ENCODE assay signal across 18 cellular contexts in the genomic region with DNA sequence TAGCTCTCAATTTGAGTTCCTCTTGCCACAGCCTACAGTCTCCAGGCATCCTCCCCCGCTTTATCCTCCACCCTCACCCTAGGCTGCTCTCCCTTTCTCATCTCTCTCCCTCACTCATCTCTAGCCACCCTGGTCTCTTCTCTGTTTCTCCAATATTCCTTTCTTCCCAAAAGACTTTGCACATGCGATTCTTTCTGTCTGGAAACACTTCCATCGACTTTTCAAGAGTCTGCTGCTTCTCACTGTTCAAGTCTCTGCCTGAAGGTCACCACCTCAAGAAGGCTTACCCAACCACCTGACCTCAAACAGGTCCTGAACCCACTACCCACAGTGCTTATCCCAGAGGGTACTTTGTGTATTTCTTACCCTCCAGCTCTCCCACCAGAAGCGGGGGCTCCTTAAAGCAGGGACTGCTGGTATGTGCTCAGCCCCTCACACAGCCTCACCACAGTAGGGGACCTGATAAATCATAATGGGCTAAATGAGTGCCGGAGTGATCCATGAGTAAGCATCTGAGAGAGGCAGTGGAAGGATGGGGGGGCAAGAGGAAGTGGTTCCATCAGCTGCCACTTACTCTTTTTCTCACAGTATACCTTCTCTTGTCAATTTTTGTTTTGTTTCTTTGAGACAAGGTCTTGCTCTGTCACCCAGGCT. TPM values are rescaled to one million over a fixed set of nuclear protein-coding genes. Genes with fewer than 3 reads are reported as not detected.
A peak's percentile ranks its signal among the peaks of the same experiment; 100 is the strongest.
DNase-seq lines count a peak whose midpoint lies in the region; ATAC-seq and TF ChIP-seq lines count a peak whose summit lies in the region.
"Had no signal": no experiment of that assay in that cellular context is flagged by ENCODE, and none has a peak within 500 bp of the region (broad histone marks: within the 10 kb centered on the region; RNA-seq: fewer than 3 reads in every experiment).

No MANE protein-coding gene starts in this region.

- no peak overlapping the region for H2BK5ac ChIP-seq in mesendoderm (ENCODE audit: low read length)

- H3K27ac ChIP-seq in endodermal cell (ENCODE audit: low read depth, low read length) (no peak overlapping the region), mesendoderm (ENCODE audit: low read depth, low read length) (no peak overlapping the region), suprapubic skin (no peak overlapping the region)
- H3K27ac ChIP-seq: 22Rv1, A549, C4-2B, GM23248 had no signal

- H3K9ac ChIP-seq in endodermal cell (ENCODE audit: extremely low read depth, low read length, poor library complexity, severe bottlenecking) (no peak overlapping the region), mesendoderm (ENCODE audit: low read length) (no peak overlapping the region)
- H3K9ac ChIP-seq: GM23248 had no signal

- no peaks in the 10 kb centered on the region for H3K27me3 Mint-ChIP-seq in activated CD8-positive, alpha-beta T cell treated with anti-CD3 and anti-CD28 coated beads for 36 hours
- H3K27me3 Mint-ChIP-seq in activated CD8-positive, alpha-beta T cell treated with anti-CD3 and anti-CD28 coated beads, Interleukin-2, amount 10 ng/mL, durations not matched to agents 7 days and 5 days (ENCODE audit: low read depth) = peaks cover 3% of the 10 kb centered on the region
- H3K27me3 Mint-ChIP-seq in endodermal cell (ENCODE audit: insufficient read depth) = no peaks in the 10 kb centered on the region

- H3K18ac ChIP-seq in mesendoderm (ENCODE audit: low read length) = no peak overlapping the region

- no peaks in the 10 kb centered on the region for H3K4me1 Mint-ChIP-seq in activated CD8-positive, alpha-beta T cell treated with anti-CD3 and anti-CD28 coated beads for 36 hours (ENCODE audit: low read depth)
- no peaks in the 10 kb centered on the region for H3K4me1 Mint-ChIP-seq in activated CD8-positive, alpha-beta T cell treated with anti-CD3 and anti-CD28 coated beads, Interleukin-2, amount 10 ng/mL, durations not matched to agents 7 days and 5 days (ENCODE audit: low read depth)
- H3K4me1 Mint-ChIP-seq in endodermal cell = peaks cover 9% of the 10 kb centered on the region

- POLR2A ChIA-PET in activated CD8-positive, alpha-beta T cell treated with anti-CD3 and anti-CD28 coated beads for 36 hours (lab: Charles Lee) = no interaction called here
- POLR2A ChIA-PET in activated CD8-positive, alpha-beta T cell treated with anti-CD3 and anti-CD28 coated beads, Interleukin-2, amount 10 ng/mL, durations not matched to agents 7 days and 5 days (lab: Charles Lee) = no interaction called here

- H3K23ac ChIP-seq in mesendoderm (ENCODE audit: low read length) = no peak overlapping the region

- no peak overlapping the region for H3K4me3 Mint-ChIP-seq in activated CD8-positive, alpha-beta T cell treated with anti-CD3 and anti-CD28 coated beads for 36 hours
- no peak overlapping the region for H3K4me3 Mint-ChIP-seq in activated CD8-positive, alpha-beta T cell treated with anti-CD3 and anti-CD28 coated beads, Interleukin-2, amount 10 ng/mL, durations not matched to agents 7 days and 5 days
- H3K4me3 Mint-ChIP-seq in endodermal cell = no peak overlapping the region
- H3K4me3 Mint-ChIP-seq: CD4-positive, alpha-beta T cell had no signal

- no peaks in the 10 kb centered on the region for H3K36me3 ChIP-seq in endodermal cell (ENCODE audit: control insufficient read depth, insufficient read depth, low read length)
- H3K36me3 ChIP-seq in mesendoderm (ENCODE audit: control insufficient read depth, insufficient read depth, low read length) = no peaks in the 10 kb centered on the region
- H3K36me3 ChIP-seq in suprapubic skin = no peaks in the 10 kb centered on the region

- H3K9me3 ChIP-seq in endodermal cell (ENCODE audit: control insufficient read depth, low read length) = peaks cover 6% of the 10 kb centered on the region
- H3K9me3 ChIP-seq in suprapubic skin = no peaks in the 10 kb centered on the region
- H3K9me3 ChIP-seq: A549, Caco-2 had no signal

- H3K9me3 Mint-ChIP-seq in activated CD8-positive, alpha-beta T cell treated with anti-CD3 and anti-CD28 coated beads for 36 hours = peaks cover 3% of the 10 kb centered on the region
- H3K9me3 Mint-ChIP-seq in activated CD8-positive, alpha-beta T cell treated with anti-CD3 and anti-CD28 coated beads, Interleukin-2, amount 10 ng/mL, durations not matched to agents 7 days and 5 days (ENCODE audit: insufficient read depth) = no peaks in the 10 kb centered on the region
- H3K9me3 Mint-ChIP-seq in endodermal cell = peaks cover 4% of the 10 kb centered on the region
- H3K9me3 Mint-ChIP-seq: CD4-positive, alpha-beta T cell had no signal

- H3K27me3 ChIP-seq in endodermal cell (ENCODE audit: control insufficient read depth, insufficient read depth, low read length, poor library complexity, severe bottlenecking) (no peaks in the 10 kb centered on the region), mesendoderm (ENCODE audit: insufficient read depth, low read length, poor library complexity) (no peaks in the 10 kb centered on the region), suprapubic skin (no peaks in the 10 kb centered on the region)

- H3K36me3 Mint-ChIP-seq in activated CD8-positive, alpha-beta T cell treated with anti-CD3 and anti-CD28 coated beads for 36 hours (ENCODE audit: low read depth) = no peaks in the 10 kb centered on the region
- H3K36me3 Mint-ChIP-seq in activated CD8-positive, alpha-beta T cell treated with anti-CD3 and anti-CD28 coated beads, Interleukin-2, amount 10 ng/mL, durations not matched to agents 7 days and 5 days (ENCODE audit: low read depth) = no peaks in the 10 kb centered on the region
- H3K36me3 Mint-ChIP-seq in endodermal cell (ENCODE audit: low read depth) = no peaks in the 10 kb centered on the region

- intact Hi-C loops in activated CD8-positive, alpha-beta T cell treated with anti-CD3 and anti-CD28 coated beads for 36 hours (cut with micrococcal nuclease) = no loop called here

- no peak overlapping the region for H2BK120ac ChIP-seq in mesendoderm (ENCODE audit: low read depth, low read length)

- CTCF ChIA-PET in activated CD8-positive, alpha-beta T cell treated with anti-CD3 and anti-CD28 coated beads for 36 hours (lab: Charles Lee) = interaction anchor here (0.6 kb wide), 1 partner anchor 45 kb away, joined by 3 read pairs; no protein-coding TSS in a partner anchor
- CTCF ChIA-PET in activated CD8-positive, alpha-beta T cell treated with anti-CD3 and anti-CD28 coated beads, Interleukin-2, amount 10 ng/mL, durations not matched to agents 7 days and 5 days (lab: Charles Lee) = no interaction called here

- no peak overlapping the region for H3K27ac Mint-ChIP-seq in activated CD8-positive, alpha-beta T cell treated with anti-CD3 and anti-CD28 coated beads for 36 hours
- no peak overlapping the region for H3K27ac Mint-ChIP-seq in activated CD8-positive, alpha-beta T cell treated with anti-CD3 and anti-CD28 coated beads, Interleukin-2, amount 10 ng/mL, durations not matched to agents 7 days and 5 days
- H3K27ac Mint-ChIP-seq in endodermal cell = no peak overlapping the region
- H3K27ac Mint-ChIP-seq: CD4-positive, alpha-beta T cell had no signal

- H3K4me3 ChIP-seq in NB4 (ENCODE audit: low read depth, low read length) (no peak overlapping the region), endodermal cell (ENCODE audit: low read length) (no peak overlapping the region), mesendoderm (ENCODE audit: low read length) (no peak overlapping the region), suprapubic skin (no peak overlapping the region)
- H3K4me3 ChIP-seq: A549, GM23248 had no signal

- H4K5ac ChIP-seq in mesendoderm (ENCODE audit: low read length) = no peak overlapping the region

- no peak overlapping the region for H3K4me2 ChIP-seq in mesendoderm (ENCODE audit: low read length)
- H3K4me2 ChIP-seq: A549 had no signal

- H3K4ac ChIP-seq in mesendoderm (ENCODE audit: low read depth, low read length) = no peak overlapping the region

- H3K79me2 ChIP-seq in mesendoderm (ENCODE audit: control insufficient read depth, insufficient read depth, low read length) = no peaks in the 10 kb centered on the region

- no peak overlapping the region for H3K56ac ChIP-seq in mesendoderm (ENCODE audit: low read length)

- H3K79me1 ChIP-seq in mesendoderm (ENCODE audit: low read length) = no peaks in the 10 kb centered on the region

- H2BK15ac ChIP-seq in mesendoderm (replicated peaks; ENCODE audit: low read depth) = no peak overlapping the region

- no peak for TF ChIP-seq POLR2A in NB4 (IDR thresholded peaks at IDR 0.05; ENCODE audit: extremely low read depth, insufficient read length)
- no peak for TF ChIP-seq POLR2A in suprapubic skin (IDR thresholded peaks at IDR 0.05)

- no peak for TF ChIP-seq CTCF in activated CD8-positive, alpha-beta T cell treated with anti-CD3 and anti-CD28 coated beads for 36 hours (IDR thresholded peaks at IDR 0.05)
- TF ChIP-seq CTCF in NB4 (IDR thresholded peaks at IDR 0.05; ENCODE audit: low read depth, low read length) (no peak), endodermal cell (conservative IDR thresholded peaks at IDR 0.05) (no peak), suprapubic skin (IDR thresholded peaks at IDR 0.05) (no peak)

- ATAC-seq in activated CD8-positive, alpha-beta T cell treated with anti-CD3 and anti-CD28 coated beads for 36 hours = no peak
- no peak for ATAC-seq in activated CD8-positive, alpha-beta T cell treated with anti-CD3 and anti-CD28 coated beads, Interleukin-2, amount 10 ng/mL, durations not matched to agents 7 days and 5 days
- ATAC-seq in GM21737 (IDR thresholded peaks at IDR 0.05; ENCODE audit: unreplicated experiment) = no peak
- ATAC-seq: A549 had no signal

- no peak overlapping the region for H4K8ac ChIP-seq in mesendoderm (ENCODE audit: low read depth, low read length)

- 85 to 88% methylated on average over 3 to 5 of the region's 5 CpGs for WGBS in endodermal cell (ENCODE audit: insufficient coverage in 1 of 2, insufficient read length in 1 of 2), 2 experiments
- WGBS in mesendoderm (ENCODE audit: extremely low coverage, insufficient coverage, low lambda C conversion rate) = no CpG with 5 or more reads among the region's 5 CpGs
- WGBS in suprapubic skin = 91% methylated on average over 5 of the region's 5 CpGs

- DNase-seq in activated CD8-positive, alpha-beta T cell treated with anti-CD3 and anti-CD28 coated beads for 36 hours = peak; percentile 2
- no peak for DNase-seq in activated CD8-positive, alpha-beta T cell treated with anti-CD3 and anti-CD28 coated beads, Interleukin-2, amount 10 ng/mL, durations not matched to agents 7 days and 5 days
- DNase-seq in NB4 (ENCODE audit: low read depth) (peak; percentile 1), endodermal cell (peak; percentile 54), mesendoderm (peak; percentile 35), suprapubic skin (ENCODE audit: low spot score in 2 of 2) (no peak)
- DNase-seq in stimulated activated CD4-positive, alpha-beta T cell treated with anti-CD3 and anti-CD28 coated beads, Interleukin-1b, Interleukin-23, amount 100 ng/mL, for 48 hours = no peak
- DNase-seq: AML-193; Caco-2; CD4-positive, alpha-beta T cell; GM23248; H7 had no signal

- H3K4me1 ChIP-seq in endodermal cell (ENCODE audit: control insufficient read depth, insufficient read depth, low read length) = peaks cover 3% of the 10 kb centered on the region
- no peaks in the 10 kb centered on the region for H3K4me1 ChIP-seq in mesendoderm (ENCODE audit: control insufficient read depth, low read depth, low read length)
- H3K4me1 ChIP-seq in suprapubic skin = no peaks in the 10 kb centered on the region
- H3K4me1 ChIP-seq: A549, Caco-2 had no signal

- TF ChIP-seq EP300 in suprapubic skin (IDR thresholded peaks at IDR 0.05) = no peak

- H2AK5ac ChIP-seq in mesendoderm (ENCODE audit: low read length) = no peak overlapping the region

RNA-seq across cellular contexts. Expression of gene KRTAP19-8, which starts 14.3 kb away (rescaled TPM):
- total RNA-seq in activated CD8-positive, alpha-beta T cell treated with anti-CD3 and anti-CD28 coated beads for 36 hours = not detected
- total RNA-seq in activated CD8-positive, alpha-beta T cell treated with anti-CD3 and anti-CD28 coated beads, Interleukin-2, amount 10 ng/mL, durations not matched to agents 7 days and 5 days = not detected
- not detected for total RNA-seq in endodermal cell
- polyA plus RNA-seq in endodermal cell (2013, experiment 1 of 2) = not detected
- not detected for polyA plus RNA-seq in endodermal cell (2013, experiment 2 of 2)
- not detected for polyA plus RNA-seq in mesendoderm (2013, experiment 1 of 2)
- polyA plus RNA-seq in mesendoderm (2013, experiment 2 of 2) = not detected
- total RNA-seq in suprapubic skin = not detected
- total RNA-seq: Caco-2; CD4-positive, alpha-beta T cell; GM23248; H7; HT-29 had no signal
- polyA plus RNA-seq: A549, BJ, GM23248 had no signal

Comparison
In these comparisons a context has a peak if more than half of its experiments do, and no peak if none do; other contexts are left out.
1. DNase-seq: peak in activated CD8-positive, alpha-beta T cell treated with anti-CD3 and anti-CD28 coated beads for 36 hours (single experiment), NB4 (single experiment), endodermal cell (single experiment) and mesendoderm (single experiment); none in activated CD8-positive, alpha-beta T cell treated with anti-CD3 and anti-CD28 coated beads, Interleukin-2, amount 10 ng/mL, durations not matched to agents 7 days and 5 days (single experiment), stimulated activated CD4-positive, alpha-beta T cell treated with anti-CD3 and anti-CD28 coated beads, Interleukin-1b, Interleukin-23, amount 100 ng/mL, for 48 hours (single experiment) and suprapubic skin (0 of 2).